In genomic region chr9:95110956-95111525, GRCh38 we compare ENCODE assay signal across 17 cellular contexts.
A peak's percentile ranks its signal among the peaks of the same experiment; 100 is the strongest.
DNase-seq lines count a peak whose midpoint lies in the region; ATAC-seq and TF ChIP-seq lines count a peak whose summit lies in the region.
"Had no signal": no experiment of that assay in that cellular context is flagged by ENCODE, and none has a peak within 500 bp of the region (broad histone marks: within the 10 kb centered on the region; RNA-seq: fewer than 3 reads in every experiment).

No MANE protein-coding gene starts in this region.

- peaks cover 28 to 46% of the 10 kb centered on the region in 2 donors for H3K4me1 ChIP-seq in ascending aorta
- no peaks in the 10 kb centered on the region for H3K4me1 ChIP-seq in naive thymus-derived CD4-positive, alpha-beta T cell (ENCODE audit: control insufficient read depth in 2 of 2, insufficient read depth in 2 of 2, low read length in 2 of 2)
- H3K4me1 ChIP-seq in gastrocnemius medialis = peaks cover 29 to 39% of the 10 kb centered on the region in 2 donors
- H3K4me1 ChIP-seq: A549, BE2C, HAP-1 had no signal

- intact Hi-C loops in ascending aorta (cut with DNase I) (no loop called here), gastrocnemius medialis (cut with DNase I; ENCODE audit: low total_unique reads) (no loop called here)
- intact Hi-C loops in naive thymus-derived CD4-positive, alpha-beta T cell (cut with micrococcal nuclease) = no loop called here

- DNase-seq in RWPE1 (ENCODE audit: low spot score) (no peak), ascending aorta (ENCODE audit: low spot score in 2 of 2) (no peak), gastrocnemius medialis (peak in 1 of 2 donors; percentile 11), kidney glomerular epithelial cell (lab: John Stamatoyannopoulos, UW) (no peak), GM10248 (ENCODE audit: extremely low spot score) (no peak)
- no peak for DNase-seq in naive thymus-derived CD4-positive, alpha-beta T cell
- DNase-seq in stimulated activated naive CD4-positive, alpha-beta T cell treated with Interleukin-2 at 50 U/mL for 16 hours (lab: John Stamatoyannopoulos, UW) = no peak
- no peak for DNase-seq in activated CD4-positive, alpha-beta T cell treated with anti-CD3 and anti-CD28 coated beads for 4 hours
- DNase-seq: BE2C; CD8-positive, alpha-beta T cell; COR-L47; DMS153; DMS79 treated with DMSO at 0.1 percent for 48 hours; EL had no signal

- ATAC-seq in naive thymus-derived CD4-positive, alpha-beta T cell = peak; percentile 14
- ATAC-seq in gastrocnemius medialis = peak in 1 of 2 donors; percentile 27
- ATAC-seq: A549; CD8-positive, alpha-beta T cell had no signal

- in situ Hi-C loops in gastrocnemius medialis (cut with MboI; ENCODE audit: low sequenced_read_pairs in 4 of 4) = no loop called here

- no peaks in the 10 kb centered on the region for H3K9me3 ChIP-seq in ascending aorta
- no peaks in the 10 kb centered on the region for H3K9me3 ChIP-seq in naive thymus-derived CD4-positive, alpha-beta T cell (ENCODE audit: control insufficient read depth in 2 of 3, low read length in 3 of 3)
- H3K9me3 ChIP-seq in gastrocnemius medialis = no peaks in the 10 kb centered on the region
- H3K9me3 ChIP-seq: A549, BE2C, HAP-1 had no signal

- no peak overlapping the region for H3K4me3 Mint-ChIP-seq in naive thymus-derived CD4-positive, alpha-beta T cell
- H3K4me3 Mint-ChIP-seq: CD8-positive, alpha-beta T cell had no signal

- H3K27me3 Mint-ChIP-seq in naive thymus-derived CD4-positive, alpha-beta T cell = no peaks in the 10 kb centered on the region

- no peak overlapping the region for H3K4me3 ChIP-seq in ascending aorta
- no peak overlapping the region for H3K4me3 ChIP-seq in naive thymus-derived CD4-positive, alpha-beta T cell (ENCODE audit: low read length)
- H3K4me3 ChIP-seq in gastrocnemius medialis = no peak overlapping the region
- H3K4me3 ChIP-seq: A549, HAP-1 had no signal

- H3K27me3 ChIP-seq in ascending aorta (no peaks in the 10 kb centered on the region), gastrocnemius medialis (no peaks in the 10 kb centered on the region)
- H3K27me3 ChIP-seq in naive thymus-derived CD4-positive, alpha-beta T cell (ENCODE audit: control insufficient read depth in 2 of 2, insufficient read depth in 2 of 2, low read length in 2 of 2) = no peaks in the 10 kb centered on the region
- H3K27me3 ChIP-seq: BE2C had no signal

- CTCF ChIA-PET in RWPE1 (lab: Yijun Ruan, JAX) = interaction anchor here (0.6 to 0.7 kb wide), 2 partner anchors 13 to 1181 kb away, joined by 3 read pairs; no protein-coding TSS in a partner anchor
- CTCF ChIA-PET in naive thymus-derived CD4-positive, alpha-beta T cell (lab: Charles Lee) = no interaction called here
- CTCF ChIA-PET in GM10248 (lab: Yijun Ruan, JAX) = interaction anchor here (1.8 to 7.8 kb wide), 3 partner anchors 8 to 57 kb away, joined by 4 to 74 read pairs (median 6); no protein-coding TSS in a partner anchor

- no peaks in the 10 kb centered on the region for H3K4me1 Mint-ChIP-seq in naive thymus-derived CD4-positive, alpha-beta T cell

- no peak overlapping the region for H3K27ac Mint-ChIP-seq in naive thymus-derived CD4-positive, alpha-beta T cell
- H3K27ac Mint-ChIP-seq: CD8-positive, alpha-beta T cell had no signal

- H3K9me3 Mint-ChIP-seq in naive thymus-derived CD4-positive, alpha-beta T cell = no peaks in the 10 kb centered on the region
- H3K9me3 Mint-ChIP-seq: CD8-positive, alpha-beta T cell had no signal

- H3K27ac ChIP-seq in RWPE1 = peak overlapping the region; percentile 20
- H3K27ac ChIP-seq in ascending aorta = peak overlapping the region; percentile 24 to 84
- H3K27ac ChIP-seq in naive thymus-derived CD4-positive, alpha-beta T cell (ENCODE audit: low read depth, low read length) = no peak overlapping the region
- peak overlapping the region; percentile 18 to 96 (median 70) for H3K27ac ChIP-seq in gastrocnemius medialis
- H3K27ac ChIP-seq: A549, C4-2B had no signal

- TF ChIP-seq CTCF in RWPE1 (conservative IDR thresholded peaks at IDR 0.05; ENCODE audit: low read depth) = no peak
- no peak for TF ChIP-seq CTCF in ascending aorta (IDR thresholded peaks at IDR 0.05)
- no peak for TF ChIP-seq CTCF in gastrocnemius medialis (IDR thresholded peaks at IDR 0.05 in 4 of 5, conservative IDR thresholded peaks at IDR 0.05 in 1 of 5)
- TF ChIP-seq CTCF in GM10248 (IDR thresholded peaks at IDR 0.05; ENCODE audit: control extremely low read depth, extremely low read depth, low read depth, missing control alignments) = no peak

- POLR2A ChIA-PET in RWPE1 (lab: Yijun Ruan, JAX; ENCODE audit: low non-redundant PET) = interaction anchor here (0.7 kb wide), 1 partner anchor 11 kb away, joined by 3 read pairs; no protein-coding TSS in a partner anchor
- POLR2A ChIA-PET in naive thymus-derived CD4-positive, alpha-beta T cell (lab: Charles Lee) = no interaction called here
- POLR2A ChIA-PET in GM10248 (lab: Yijun Ruan, JAX) = no interaction called here

- H3K36me3 ChIP-seq in ascending aorta (peaks cover 33 to 52% of the 10 kb centered on the region in 2 donors), gastrocnemius medialis (peaks cover 0 to 7% of the 10 kb centered on the region in 2 donors)
- H3K36me3 ChIP-seq in naive thymus-derived CD4-positive, alpha-beta T cell (ENCODE audit: control insufficient read depth in 2 of 3, insufficient read depth in 3 of 3, low read length in 3 of 3) = peaks cover 0 to 17% (median 0%) of the 10 kb centered on the region in 3 experiments

- peaks cover 0 to 30% (median 6%) of the 10 kb centered on the region in 5 donors for H3K36me3 Mint-ChIP-seq in naive thymus-derived CD4-positive, alpha-beta T cell

- TF ChIP-seq POLR2A in gastrocnemius medialis (IDR thresholded peaks at IDR 0.05) = no peak
